In the genomic region with DNA sequence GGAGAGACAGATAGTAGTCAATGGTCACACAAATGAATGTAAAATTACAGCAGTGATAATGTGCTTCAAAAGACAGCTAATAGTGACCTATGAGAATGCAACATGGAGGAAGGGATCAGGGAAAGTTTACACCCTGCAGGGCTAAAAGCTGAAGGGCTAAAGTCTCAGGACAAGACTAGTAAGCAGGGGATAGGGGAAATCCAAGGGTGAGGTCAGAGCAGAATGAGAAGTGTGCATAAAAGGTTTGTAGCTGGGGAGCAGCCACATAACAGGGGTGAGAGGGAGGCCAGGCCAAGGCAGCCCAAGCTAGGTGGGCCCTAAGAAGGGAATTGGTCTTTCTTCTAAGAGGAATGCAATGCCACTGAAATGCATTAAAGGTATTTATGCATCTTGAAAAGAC, we compare ENCODE assay signal across 1 cellular context.
TF ChIP-seq lines count a peak whose summit lies in the region.

No MANE protein-coding gene starts in this region.

TF ChIP-seq in WTC11, 78 proteins besides CTCF, POLR2A, EP300 and RAD21 (continued from another document):
- TF ChIP-seq USF2 (CRISPR knock-in tag; IDR thresholded peaks at IDR 0.05) = no peak
- TF ChIP-seq NFATC4 (CRISPR knock-in tag; IDR thresholded peaks at IDR 0.05) = no peak
- TF ChIP-seq, protein P1, sequence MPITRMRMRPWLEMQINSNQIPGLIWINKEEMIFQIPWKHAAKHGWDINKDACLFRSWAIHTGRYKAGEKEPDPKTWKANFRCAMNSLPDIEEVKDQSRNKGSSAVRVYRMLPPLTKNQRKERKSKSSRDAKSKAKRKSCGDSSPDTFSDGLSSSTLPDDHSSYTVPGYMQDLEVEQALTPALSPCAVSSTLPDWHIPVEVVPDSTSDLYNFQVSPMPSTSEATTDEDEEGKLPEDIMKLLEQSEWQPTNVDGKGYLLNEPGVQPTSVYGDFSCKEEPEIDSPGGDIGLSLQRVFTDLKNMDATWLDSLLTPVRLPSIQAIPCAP (CRISPR knock-in tag; IDR thresholded peaks at IDR 0.05) = no peak
- no peak for TF ChIP-seq FOXP1 (CRISPR knock-in tag; IDR thresholded peaks at IDR 0.05; ENCODE audit: borderline replicate concordance)
- TF ChIP-seq, protein P2, sequence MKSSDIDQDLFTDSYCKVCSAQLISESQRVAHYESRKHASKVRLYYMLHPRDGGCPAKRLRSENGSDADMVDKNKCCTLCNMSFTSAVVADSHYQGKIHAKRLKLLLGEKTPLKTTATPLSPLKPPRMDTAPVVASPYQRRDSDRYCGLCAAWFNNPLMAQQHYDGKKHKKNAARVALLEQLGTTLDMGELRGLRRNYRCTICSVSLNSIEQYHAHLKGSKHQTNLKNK (CRISPR knock-in tag; IDR thresholded peaks at IDR 0.05) = no peak
